ENCODE assay signal across 1 cellular context in the genomic region with DNA sequence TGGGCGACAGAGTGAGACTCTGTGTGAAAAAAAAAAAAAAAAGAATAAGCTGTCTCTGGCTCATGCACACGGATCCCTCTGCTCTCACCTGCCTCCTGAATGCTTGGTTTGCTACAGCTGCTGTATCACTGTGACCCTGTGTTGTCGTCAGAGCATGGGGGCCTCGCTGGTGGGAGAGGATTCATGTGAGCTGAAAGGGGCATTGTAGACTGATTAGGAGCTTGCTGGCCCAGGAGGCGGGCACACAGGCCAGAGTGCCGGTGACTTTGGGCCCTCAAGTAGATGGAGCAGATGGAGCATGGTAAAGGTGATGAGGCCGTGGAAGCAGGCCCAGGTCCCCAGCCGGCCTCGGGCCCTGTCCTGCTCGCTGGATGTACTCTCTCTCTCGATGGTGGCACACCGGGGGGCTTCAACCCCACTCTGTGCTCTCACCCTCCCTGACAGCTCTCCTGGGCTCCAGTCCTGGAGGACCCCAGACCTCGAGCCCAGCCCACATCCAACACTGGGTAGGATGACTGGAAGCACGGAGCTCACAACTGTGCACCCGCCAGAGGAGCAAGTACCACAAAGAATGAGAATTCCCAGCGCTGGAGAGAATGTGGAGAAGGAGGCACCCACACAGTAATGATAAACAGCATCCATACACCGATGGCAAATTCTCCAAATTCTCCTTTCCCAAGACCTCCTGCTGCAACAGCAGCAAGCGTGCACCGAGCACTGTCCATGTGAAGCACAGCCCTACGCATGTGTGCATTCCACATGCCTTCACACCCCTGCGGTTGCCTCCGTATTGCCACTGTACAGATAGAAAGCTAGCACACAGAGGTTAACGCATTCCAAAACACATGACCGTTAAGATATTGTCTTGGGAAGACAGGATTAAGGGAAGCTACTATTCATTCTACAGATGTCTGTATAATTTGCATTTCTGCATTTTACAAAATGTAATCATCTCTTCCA.
TF ChIP-seq lines count a peak whose summit lies in the region.

No MANE protein-coding gene starts in this region.

TF ChIP-seq in H1, 55 proteins besides CTCF, POLR2A, EP300 and RAD21:
- TF ChIP-seq SAP30 (IDR thresholded peaks at IDR 0.05; ENCODE audit: insufficient read depth, insufficient replicate concordance, low read length) (no peak), TAF7 (optimal IDR thresholded peaks at IDR 0.05; ENCODE audit: borderline replicate concordance, low read depth, low read length) (no peak), KDM4A (IDR thresholded peaks at IDR 0.05; ENCODE audit: low read depth, low read length, severe bottlenecking) (no peak), ASH2L (IDR thresholded peaks at IDR 0.05; ENCODE audit: low read length) (no peak), FOSL1 (IDR thresholded peaks at IDR 0.05; ENCODE audit: insufficient read depth, low read depth, low read length) (no peak), CEBPB (IDR thresholded peaks at IDR 0.05; ENCODE audit: low read depth, low read length) (no peak), SIRT6 (IDR thresholded peaks at IDR 0.05; ENCODE audit: low read length) (no peak), TBP (IDR thresholded peaks at IDR 0.05; ENCODE audit: low read depth, low read length) (no peak), SIX5 (IDR thresholded peaks at IDR 0.05; ENCODE audit: low read depth, low read length) (no peak), BCL11A (IDR thresholded peaks at IDR 0.05; ENCODE audit: low read depth in 2 of 2, low read length in 2 of 2) (no peak), NANOG (IDR thresholded peaks at IDR 0.05; ENCODE audit: insufficient read depth, low read depth, low read length, poor library complexity, severe bottlenecking) (no peak), SUZ12 (IDR thresholded peaks at IDR 0.05; ENCODE audit: low read length) (no peak), CHD2 (IDR thresholded peaks at IDR 0.05; ENCODE audit: low read length) (no peak), MAX (IDR thresholded peaks at IDR 0.05) (no peak), SP1 (IDR thresholded peaks at IDR 0.05; ENCODE audit: low read depth, low read length) (no peak)
